In the genomic region with DNA sequence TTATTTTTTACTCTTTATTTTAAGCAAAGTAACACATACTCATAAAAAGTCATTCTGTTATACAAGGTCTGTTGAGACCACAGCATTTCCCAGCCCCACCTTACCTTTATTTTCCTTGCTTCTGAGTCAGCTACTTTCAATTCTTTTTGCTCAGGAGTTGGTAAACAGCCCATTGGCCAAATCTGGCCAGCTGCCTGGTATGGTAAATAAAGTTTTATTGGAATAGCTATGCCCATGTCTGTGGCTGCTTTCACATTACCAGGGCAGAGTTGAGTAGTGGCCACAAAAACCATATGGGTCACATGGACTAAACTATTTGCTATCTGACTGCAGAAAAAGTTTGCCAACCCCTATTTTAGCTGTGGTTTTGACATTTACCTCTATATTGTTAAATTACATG, we compare ENCODE assay signal across 9 cellular contexts. TPM values are rescaled to one million over a fixed set of nuclear protein-coding genes. Genes with fewer than 3 reads are reported as not detected.
DNase-seq lines count a peak whose midpoint lies in the region; ATAC-seq and TF ChIP-seq lines count a peak whose summit lies in the region.
"Had no signal": no experiment of that assay in that cellular context is flagged by ENCODE, and none has a peak within 500 bp of the region (broad histone marks: within the 10 kb centered on the region; RNA-seq: fewer than 3 reads in every experiment).

No MANE protein-coding gene starts in this region.

- no peaks in the 10 kb centered on the region for H3K9me3 Mint-ChIP-seq in stimulated activated effector memory CD8-positive, alpha-beta T cell treated with anti-CD3 and anti-CD28 coated beads, Interleukin-12 subunit alpha, Interleukin-12 subunit beta, amount 100 ng/mL, for 72 hours
- H3K9me3 Mint-ChIP-seq: nephron had no signal

- H3K4me1 ChIP-seq in tibial artery, result peaks cover 0 to 8% (median 5%) of the 10 kb centered on the region in 4 donors

- H3K36me3 Mint-ChIP-seq in stimulated activated effector memory CD8-positive, alpha-beta T cell treated with anti-CD3 and anti-CD28 coated beads, Interleukin-12 subunit alpha, Interleukin-12 subunit beta, amount 100 ng/mL, for 72 hours, result peaks cover 20% of the 10 kb centered on the region

- no peaks in the 10 kb centered on the region for H3K9me3 ChIP-seq in tibial artery

- no peak overlapping the region for H3K27ac ChIP-seq in tibial artery

- H3K27me3 ChIP-seq in tibial artery, result peaks cover 0 to 3% of the 10 kb centered on the region in 2 donors

- no peak for TF ChIP-seq POLR2A in erythroblast (IDR thresholded peaks at IDR 0.05; ENCODE audit: low read length)

- peaks cover 22% of the 10 kb centered on the region for H3K4me1 Mint-ChIP-seq in stimulated activated effector memory CD8-positive, alpha-beta T cell treated with anti-CD3 and anti-CD28 coated beads, Interleukin-12 subunit alpha, Interleukin-12 subunit beta, amount 100 ng/mL, for 72 hours

- intact Hi-C loops in tibial artery (cut with DNase I; ENCODE audit: low total_unique reads), result no loop called here
- intact Hi-C loops in left cardiac atrium (cut with DNase I), result no loop called here

- peak; percentile 72 for ATAC-seq in stimulated activated effector memory CD8-positive, alpha-beta T cell treated with anti-CD3 and anti-CD28 coated beads, Interleukin-12 subunit alpha, Interleukin-12 subunit beta, amount 100 ng/mL, for 72 hours
- ATAC-seq in left cardiac atrium, result no peak

- H3K4me3 Mint-ChIP-seq in stimulated activated effector memory CD8-positive, alpha-beta T cell treated with anti-CD3 and anti-CD28 coated beads, Interleukin-12 subunit alpha, Interleukin-12 subunit beta, amount 100 ng/mL, for 72 hours, result no peak overlapping the region

- TF ChIP-seq CTCF in tibial artery (IDR thresholded peaks at IDR 0.05), result no peak

- peak; percentile 13 for DNase-seq in activated CD4-positive, alpha-beta T cell treated with anti-CD3 and anti-CD28 coated beads for 48 hours
- no peak for DNase-seq in activated CD4-positive, alpha-beta T cell treated with anti-CD3 and anti-CD28 coated beads, Interleukin-2, amount 50 U/mL, for 4 hours
- DNase-seq in NCI-H2029 (lab: John Stamatoyannopoulos, UW) (peak; percentile 49), astrocyte of the hippocampus (ENCODE audit: low read depth, low spot score) (peak; percentile 87), erythroblast (lab: John Stamatoyannopoulos, UW) (no peak), tibial artery (no peak), left cardiac atrium (no peak)
- DNase-seq in stimulated activated effector memory CD8-positive, alpha-beta T cell treated with anti-CD3 and anti-CD28 coated beads, Interleukin-12 subunit alpha, Interleukin-12 subunit beta, amount 100 ng/mL, for 72 hours (ENCODE audit: low spot score in 2 of 2), result peak in 1 of 2 donors; percentile 63

- no peak overlapping the region for H3K4me3 ChIP-seq in tibial artery

- peak overlapping the region; percentile 21 for H3K27ac Mint-ChIP-seq in stimulated activated effector memory CD8-positive, alpha-beta T cell treated with anti-CD3 and anti-CD28 coated beads, Interleukin-12 subunit alpha, Interleukin-12 subunit beta, amount 100 ng/mL, for 72 hours
- H3K27ac Mint-ChIP-seq: nephron had no signal

- no peaks in the 10 kb centered on the region for H3K36me3 ChIP-seq in tibial artery

RNA-seq across cellular contexts. Expression of gene NSRP1, which starts 3.4 kb away (rescaled TPM):
- total RNA-seq in left cardiac atrium, result 10 to 100 TPM; 22.1 to 33.8 TPM

Comparison
In these comparisons a context has a peak if more than half of its experiments do, and no peak if none do; other contexts are left out.
1. DNase-seq: peak in activated CD4-positive, alpha-beta T cell treated with anti-CD3 and anti-CD28 coated beads for 48 hours (single experiment), NCI-H2029 (single experiment) and astrocyte of the hippocampus (single experiment); none in activated CD4-positive, alpha-beta T cell treated with anti-CD3 and anti-CD28 coated beads, Interleukin-2, amount 50 U/mL, for 4 hours (0 of 2), erythroblast (0 of 2), tibial artery (0 of 2) and left cardiac atrium (single experiment).